ENCODE assay signal across 8 cellular contexts in the genomic region with DNA sequence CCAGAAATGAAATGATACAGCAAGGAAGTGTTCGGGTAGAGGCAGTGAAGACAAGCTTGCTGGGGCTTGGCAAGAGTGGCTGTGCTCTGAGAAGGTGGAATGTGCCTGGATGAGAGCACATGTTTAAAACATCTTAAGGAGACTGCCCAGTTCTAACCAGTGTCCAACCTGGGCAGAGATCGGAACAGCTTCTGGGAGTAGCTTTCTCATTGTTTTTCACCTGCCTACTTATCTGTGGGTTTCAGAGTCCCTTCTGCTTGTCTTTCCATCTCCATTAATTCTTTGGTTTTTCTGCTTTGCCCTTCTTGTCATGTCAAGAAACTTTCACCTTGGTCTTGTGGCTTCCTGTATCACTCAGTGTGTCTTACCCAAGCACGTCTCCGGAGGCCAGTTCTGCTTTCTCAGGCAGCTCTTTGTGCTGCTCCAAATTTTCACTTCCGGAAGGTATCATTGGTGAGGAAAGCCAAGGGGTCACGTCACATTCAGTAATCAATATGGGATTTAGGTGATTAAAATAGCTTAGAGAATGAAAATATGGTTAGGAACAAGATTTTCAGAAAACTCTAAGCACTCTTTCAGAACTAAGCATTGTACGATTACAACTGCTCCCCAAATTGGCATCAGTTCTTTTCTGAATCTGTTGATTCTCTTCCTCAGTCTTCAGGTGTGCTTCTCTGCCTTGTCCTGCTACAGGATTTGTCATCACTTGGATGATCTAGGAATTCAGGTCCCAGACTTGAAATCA. TPM values are rescaled to one million over a fixed set of nuclear protein-coding genes. Genes with fewer than 3 reads are reported as not detected.
DNase-seq lines count a peak whose midpoint lies in the region; ATAC-seq, FAIRE-seq and TF ChIP-seq lines count a peak whose summit lies in the region.

No MANE protein-coding gene starts in this region.

- H3K36me3 Mint-ChIP-seq in activated CD4-positive, alpha-beta T cell treated with anti-CD3 and anti-CD28 coated beads, Interleukin-2, amount 10 ng/mL, durations not matched to agents 7 days and 5 days (ENCODE audit: low read depth): peaks cover 2% of the 10 kb centered on the region

- CTCF ChIA-PET in activated CD4-positive, alpha-beta T cell treated with anti-CD3 and anti-CD28 coated beads, Interleukin-2, amount 10 ng/mL, durations not matched to agents 7 days and 5 days (lab: Charles Lee): interaction anchor here (1.1 kb wide), 1 partner anchor 10 kb away, joined by 8 read pairs; no protein-coding TSS in a partner anchor

- H3K9me3 ChIP-seq in OCI-LY3 (ENCODE audit: insufficient read depth, low read length) (no peaks in the 10 kb centered on the region), small intestine (ENCODE audit: control insufficient read depth, low read depth) (no peaks in the 10 kb centered on the region)

- peaks cover 5% of the 10 kb centered on the region for H3K9me3 Mint-ChIP-seq in activated CD4-positive, alpha-beta T cell treated with anti-CD3 and anti-CD28 coated beads, Interleukin-2, amount 10 ng/mL, durations not matched to agents 7 days and 5 days

- H3K4me2 ChIP-seq in OCI-LY3 (ENCODE audit: low read length): peak overlapping the region; percentile 47

- H3K4me3 Mint-ChIP-seq in activated CD4-positive, alpha-beta T cell treated with anti-CD3 and anti-CD28 coated beads, Interleukin-2, amount 10 ng/mL, durations not matched to agents 7 days and 5 days: peak overlapping the region; percentile 5

- H3K27ac Mint-ChIP-seq in activated CD4-positive, alpha-beta T cell treated with anti-CD3 and anti-CD28 coated beads, Interleukin-2, amount 10 ng/mL, durations not matched to agents 7 days and 5 days: peak overlapping the region; percentile 82

- 67 to 75% (median 71%) methylated on average over 7 of the region's 7 CpGs for whole genome bisulfite sequencing in small intestine, 3 donors

- no peaks in the 10 kb centered on the region for H4K20me1 ChIP-seq in OCI-LY3 (ENCODE audit: insufficient read depth, low read length)

- peaks cover 12% of the 10 kb centered on the region for H3K27me3 Mint-ChIP-seq in activated CD4-positive, alpha-beta T cell treated with anti-CD3 and anti-CD28 coated beads, Interleukin-2, amount 10 ng/mL, durations not matched to agents 7 days and 5 days

- H3K79me2 ChIP-seq in OCI-LY3 (ENCODE audit: low read length): no peaks in the 10 kb centered on the region

- TF ChIP-seq CTCF in OCI-LY3 (IDR thresholded peaks at IDR 0.05; ENCODE audit: low read depth, low read length): no peak
- no peak for TF ChIP-seq CTCF in omental fat pad (IDR thresholded peaks at IDR 0.05)

- H3K36me3 ChIP-seq in OCI-LY3 (replicated peaks; ENCODE audit: low read depth, low read length): no peaks in the 10 kb centered on the region
- no peaks in the 10 kb centered on the region for H3K36me3 ChIP-seq in small intestine (ENCODE audit: control insufficient read depth in 2 of 2, insufficient read depth in 2 of 2, low read length in 2 of 2)

- H2AFZ ChIP-seq in OCI-LY3 (ENCODE audit: low read depth, low read length): peak overlapping the region; percentile 69

- H3K27me3 ChIP-seq in OCI-LY3 (ENCODE audit: low read depth, low read length) (no peaks in the 10 kb centered on the region), small intestine (ENCODE audit: control insufficient read depth in 2 of 2, insufficient read depth in 2 of 2, low read length in 2 of 2) (no peaks in the 10 kb centered on the region)

- DNase-seq in activated CD4-positive, alpha-beta T cell treated with anti-CD3 and anti-CD28 coated beads, Interleukin-2, amount 10 ng/mL, durations not matched to agents 7 days and 5 days: peak; percentile 55
- no peak for DNase-seq in activated CD4-positive, alpha-beta T cell treated with anti-CD3 and anti-CD28 coated beads for 1 hour
- peak; percentile 13 to 23 for DNase-seq in stimulated activated CD8-positive, alpha-beta memory T cell treated with anti-CD3 and anti-CD28 coated beads, Interleukin-2, amount 100 ng/mL, for 48 hours (ENCODE audit: low read depth in 2 of 2)
- no peak for DNase-seq in H4 (ENCODE audit: low spot score)
- no peak for DNase-seq in small intestine
- no peak for DNase-seq in omental fat pad (ENCODE audit: low spot score)

- POLR2A ChIA-PET in activated CD4-positive, alpha-beta T cell treated with anti-CD3 and anti-CD28 coated beads, Interleukin-2, amount 10 ng/mL, durations not matched to agents 7 days and 5 days (lab: Charles Lee): no interaction called here

- H3K27ac ChIP-seq in OCI-LY3 (ENCODE audit: low read length): peak overlapping the region; percentile 52
- H3K27ac ChIP-seq in small intestine (ENCODE audit: low read depth in 1 of 2, low read length in 1 of 2): peak overlapping the region in 1 of 2 donors; percentile 32

- ATAC-seq in HG02870 (IDR thresholded peaks at IDR 0.05; ENCODE audit: unreplicated experiment) (peak; percentile 94), omental fat pad (ENCODE audit: low FRiP score) (no peak)

- H3K4me3 ChIP-seq in OCI-LY3 (ENCODE audit: low read length) (peak overlapping the region; percentile 9), small intestine (ENCODE audit: low read depth in 1 of 2, low read length in 2 of 2) (no peak overlapping the region)

- peak overlapping the region; percentile 17; the same call in 1 of the 2 replicates for H3K9ac ChIP-seq in OCI-LY3 (ENCODE audit: low read length)

- peaks cover 20% of the 10 kb centered on the region for H3K4me1 Mint-ChIP-seq in activated CD4-positive, alpha-beta T cell treated with anti-CD3 and anti-CD28 coated beads, Interleukin-2, amount 10 ng/mL, durations not matched to agents 7 days and 5 days

- no peak for FAIRE-seq in small intestine (lab: Jason Lieb, UNC)

- H3K4me1 ChIP-seq in OCI-LY3 (ENCODE audit: low read length) (peaks cover 22% of the 10 kb centered on the region), small intestine (ENCODE audit: control insufficient read depth in 2 of 2, insufficient read depth in 1 of 2, low read depth in 1 of 2, low read length in 1 of 2) (no peaks in the 10 kb centered on the region)

RNA-seq across cellular contexts. Expression of a gene that starts 5.5 kb away (rescaled TPM):
- total RNA-seq in activated CD4-positive, alpha-beta T cell treated with anti-CD3 and anti-CD28 coated beads, Interleukin-2, amount 10 ng/mL, durations not matched to agents 7 days and 5 days: not detected
- 2.3 and 3.2 TPM in 2 replicates for total RNA-seq in H4 (2014; rRNA removed; shearing (Covaris generic))
- polyA plus RNA-seq in small intestine: 1 to 10 TPM in 1 of 3 donors, under 1 TPM in 2; 0.12 to 3.5 (median 0.89) TPM
- 1 to 10 TPM in 1 of 4 donors, under 1 TPM in 1, not detected in 2; 0.60 to 3.0 TPM for total RNA-seq in omental fat pad

Comparison
In these comparisons a context has a peak if more than half of its experiments do, and no peak if none do; other contexts are left out.
1. DNase-seq: peak in activated CD4-positive, alpha-beta T cell treated with anti-CD3 and anti-CD28 coated beads, Interleukin-2, amount 10 ng/mL, durations not matched to agents 7 days and 5 days (single experiment) and stimulated activated CD8-positive, alpha-beta memory T cell treated with anti-CD3 and anti-CD28 coated beads, Interleukin-2, amount 100 ng/mL, for 48 hours (2 of 2); none in activated CD4-positive, alpha-beta T cell treated with anti-CD3 and anti-CD28 coated beads for 1 hour (single experiment), H4 (single experiment), small intestine (single experiment) and omental fat pad (single experiment).